In genomic region chr10:35132727-35133126, GRCh38 we compare ENCODE assay signal across 1 cellular context.
TF ChIP-seq lines count a peak whose summit lies in the region.

No MANE protein-coding gene starts in this region.

TF ChIP-seq in GM23338, 12 proteins besides CTCF, POLR2A, EP300 and RAD21 (continued from another document):
- TF ChIP-seq REST (IDR thresholded peaks at IDR 0.05; ENCODE audit: unreplicated experiment) (no peak), ZNF462 (CRISPR knock-in tag; IDR thresholded peaks at IDR 0.05) (no peak)
